ENCODE assay signal across 8 cellular contexts in the genomic region with DNA sequence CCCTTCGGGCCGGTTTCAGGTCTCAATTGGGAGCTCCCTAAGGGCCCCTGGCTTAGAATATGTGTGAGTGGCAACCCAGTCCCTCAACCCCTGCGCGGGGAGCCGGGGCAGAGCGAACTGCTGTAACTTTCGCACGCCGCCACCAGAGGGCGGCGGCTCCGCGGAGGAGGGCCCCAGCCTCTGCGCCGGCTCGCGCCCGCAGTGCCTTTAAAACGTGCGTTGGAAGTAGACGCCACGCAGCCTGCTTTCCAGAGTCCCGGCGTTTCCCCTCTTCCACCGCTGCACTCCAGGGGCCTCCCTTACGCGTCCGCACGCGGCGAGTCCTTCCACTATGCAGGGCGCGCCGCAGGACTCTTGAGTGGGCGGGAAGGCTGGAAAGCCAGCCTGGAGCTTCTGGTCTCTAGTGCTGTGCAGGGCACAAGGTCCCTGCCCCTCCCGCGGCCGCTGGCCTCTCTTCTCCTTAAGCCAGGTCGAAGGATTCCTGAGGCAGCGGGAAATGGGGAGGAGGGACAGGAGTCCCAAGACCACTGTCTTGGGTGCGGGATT. TPM values are rescaled to one million over a fixed set of nuclear protein-coding genes. Genes with fewer than 3 reads are reported as not detected.
A peak's percentile ranks its signal among the peaks of the same experiment; 100 is the strongest.
DNase-seq lines count a peak whose midpoint lies in the region; ATAC-seq, FAIRE-seq and TF ChIP-seq lines count a peak whose summit lies in the region.

No MANE protein-coding gene starts in this region.

- H4K20me1 ChIP-seq in SK-N-SH (ENCODE audit: insufficient read depth), result no peaks in the 10 kb centered on the region

- peak overlapping the region; percentile 32 for H3K4me3 ChIP-seq in MG63
- H3K4me3 ChIP-seq in SK-N-SH (ENCODE audit: low read depth in 2 of 2, low read length in 1 of 2), result peak overlapping the region; percentile 40 to 50
- peak overlapping the region in 3 of 4 donors; percentile 18 to 49 (median 38) for H3K4me3 ChIP-seq in pancreas
- H3K4me3 ChIP-seq in transverse colon, result peak overlapping the region; percentile 28 to 57 (median 34)

- POLR2A ChIA-PET in SK-N-SH (lab: Yijun Ruan, JAX), result interaction anchor here (1.3 kb wide), 1 partner anchor 20 kb away, joined by 3 read pairs; no protein-coding TSS in a partner anchor

- FAIRE-seq in H54 (lab: Jason Lieb, UNC), result no peak
- no peak for FAIRE-seq in pancreas (lab: Jason Lieb, UNC)

- H3K27me3 ChIP-seq in MG63 (no peaks in the 10 kb centered on the region), SK-N-SH (ENCODE audit: insufficient read depth) (no peaks in the 10 kb centered on the region), pancreas (no peaks in the 10 kb centered on the region), transverse colon (no peaks in the 10 kb centered on the region)

- H2AFZ ChIP-seq in SK-N-SH (ENCODE audit: low read depth), result peak overlapping the region; percentile 77

- H3K4me1 ChIP-seq in SK-N-SH (ENCODE audit: control insufficient read depth in 1 of 2, insufficient read depth in 2 of 2, low read depth in 1 of 2, low read length in 1 of 2), result peaks cover 0 to 2% of the 10 kb centered on the region in 2 experiments; a peak in 1 of 4 replicates
- no peaks in the 10 kb centered on the region for H3K4me1 ChIP-seq in pancreas
- peaks cover 3 to 12% (median 10%) of the 10 kb centered on the region in 4 donors for H3K4me1 ChIP-seq in transverse colon

- 29% methylated on average over 8 of the region's 41 CpGs for WGBS in SK-N-SH (ENCODE audit: low lambda C conversion rate)
- 1% methylated on average over 41 of the region's 41 CpGs for WGBS in pancreas, 2 donors
- 2 to 17% methylated on average over 1 to 20 of the region's 41 CpGs for WGBS in transverse colon (ENCODE audit: low coverage in 1 of 2), 2 donors

- TF ChIP-seq CTCF in SK-N-SH (IDR thresholded peaks at IDR 0.05) (peak; percentile 87), pancreas (IDR thresholded peaks at IDR 0.05) (peak; percentile 71 to 94 (median 87)), transverse colon (IDR thresholded peaks at IDR 0.05) (peak; percentile 90 to 98 (median 95))

- no peaks in the 10 kb centered on the region for H3K79me2 ChIP-seq in SK-N-SH (ENCODE audit: insufficient read depth)

- in situ Hi-C loops in transverse colon (cut with MboI; ENCODE audit: low pct_ligation_motif_present in 1 of 4, low pct_unique_long_range_greater_than_20kb in 1 of 4, low sequenced_read_pairs in 3 of 4), result loop anchor here in 3 of 4 donors (10.0 to 25.0 kb wide), 3 partner anchors 199 to 299 kb away; partner anchors contain the start of gene PIAS1 (in 3 of the 3)

- TF ChIP-seq POLR2A in H54 (IDR thresholded peaks at IDR 0.05; ENCODE audit: low read depth, low read length) (no peak), transverse colon (IDR thresholded peaks at IDR 0.05) (no peak)

- H3K9ac ChIP-seq in SK-N-SH, result no peak overlapping the region

- H3K27ac Mint-ChIP-seq in activated naive CD4-positive, alpha-beta T cell treated with anti-CD3 and anti-CD28 coated beads, Interleukin-2, amount 50 U/mL, for 72 hours, result no peak overlapping the region

- peak overlapping the region; percentile 75 for H3K4me2 ChIP-seq in SK-N-SH

- peak; percentile 98 to 99 for ATAC-seq in activated naive CD4-positive, alpha-beta T cell treated with anti-CD3 and anti-CD28 coated beads, Interleukin-2, amount 50 U/mL, for 72 hours
- ATAC-seq in Right ventricle myocardium superior (ENCODE audit: poor library complexity) (peak; percentile 99), pancreas (peak; percentile 98 to 99 (median 99))

- CTCF ChIA-PET in SK-N-SH (lab: Yijun Ruan, JAX), result interaction anchor here (0.6 to 4.7 kb wide), 72 partner anchors 10 to 917 kb away, joined by 3 to 73 read pairs (median 4); partner anchors contain the start of genes CLN6 and PIAS1

- DNase-seq in EL (peak; percentile 85), H54 (ENCODE audit: insufficient read length, low spot score) (peak; percentile 52), MG63 (peak; percentile 88), SK-N-SH (peak; percentile 90), Right ventricle myocardium superior (peak; percentile 90), pancreas (peak; percentile 63 to 93 (median 80)), transverse colon (peak; percentile 81)
- peak; percentile 70 to 72 for DNase-seq in activated naive CD4-positive, alpha-beta T cell treated with anti-CD3 and anti-CD28 coated beads, Interleukin-2, amount 50 U/mL, for 72 hours (ENCODE audit: low spot score in 2 of 2)

- no peaks in the 10 kb centered on the region for H3K9me3 Mint-ChIP-seq in activated naive CD4-positive, alpha-beta T cell treated with anti-CD3 and anti-CD28 coated beads, Interleukin-2, amount 50 U/mL, for 72 hours

- H3K36me3 ChIP-seq in MG63, result no peaks in the 10 kb centered on the region
- no peaks in the 10 kb centered on the region for H3K36me3 ChIP-seq in SK-N-SH (replicated peaks in 1 of 2; ENCODE audit: control insufficient read depth in 1 of 2, insufficient read depth in 2 of 2, low read length in 1 of 2)
- H3K36me3 ChIP-seq in pancreas, result no peaks in the 10 kb centered on the region
- H3K36me3 ChIP-seq in transverse colon, result no peaks in the 10 kb centered on the region

- H3K27ac ChIP-seq in SK-N-SH (ENCODE audit: low read depth in 2 of 2, low read length in 1 of 2) (no peak overlapping the region), pancreas (peak overlapping the region in 1 of 4 donors; percentile 16), transverse colon (peak overlapping the region; percentile 9 to 67 (median 61))

- no peaks in the 10 kb centered on the region for H3K36me3 Mint-ChIP-seq in activated naive CD4-positive, alpha-beta T cell treated with anti-CD3 and anti-CD28 coated beads, Interleukin-2, amount 50 U/mL, for 72 hours

- intact Hi-C loops in Right ventricle myocardium superior (cut with DNase I) (loop anchor here (2.0 kb wide), 1 partner anchor 291 kb away; no protein-coding TSS in a partner anchor), pancreas (cut with DNase I) (loop anchor here (5.0 to 10.0 kb wide), 4 partner anchors 181 to 294 kb away; no protein-coding TSS in a partner anchor), transverse colon (cut with DNase I; ENCODE audit: low total_unique reads) (loop anchor here (2.0 to 10.0 kb wide), 3 partner anchors 191 to 347 kb away; partner anchors contain the start of gene PIAS1)

- TF ChIP-seq RAD21 in SK-N-SH (IDR thresholded peaks at IDR 0.05; ENCODE audit: low read length), result peak; percentile 92

- H3K9me2 ChIP-seq in SK-N-SH, result no peaks in the 10 kb centered on the region

- H3K9me3 ChIP-seq in MG63, result no peaks in the 10 kb centered on the region
- H3K9me3 ChIP-seq in SK-N-SH, result no peaks in the 10 kb centered on the region
- no peaks in the 10 kb centered on the region for H3K9me3 ChIP-seq in pancreas
- H3K9me3 ChIP-seq in transverse colon, result no peaks in the 10 kb centered on the region

- no peaks in the 10 kb centered on the region for H3F3A ChIP-seq in SK-N-SH (replicated peaks; ENCODE audit: insufficient read depth)

- TF ChIP-seq EP300 in SK-N-SH (IDR thresholded peaks at IDR 0.05; ENCODE audit: borderline replicate concordance in 1 of 2, low read depth in 1 of 2, low read length in 1 of 2), result no peak
- TF ChIP-seq EP300 in transverse colon (IDR thresholded peaks at IDR 0.05; ENCODE audit: low read depth), result no peak

TF ChIP-seq in SK-N-SH, 30 proteins besides CTCF, POLR2A, EP300 and RAD21:
- TF ChIP-seq NRF1 (IDR thresholded peaks at IDR 0.05; ENCODE audit: low read depth, low read length), result peak; percentile 46
- 0 out of 2 replicates have a peak, but pooled peaks have one; percentile 53 for TF ChIP-seq FOXM1 (IDR thresholded peaks at IDR 0.05; ENCODE audit: low read depth)
- no peak for TF ChIP-seq NFIC (IDR thresholded peaks at IDR 0.05; ENCODE audit: borderline replicate concordance)
- TF ChIP-seq SMC3 (IDR thresholded peaks at IDR 0.05; ENCODE audit: low read depth, low read length), result peak; percentile 96
- peak; percentile 80 for TF ChIP-seq MXI1 (IDR thresholded peaks at IDR 0.05; ENCODE audit: low read depth, low read length)
- no peak for TF ChIP-seq POLR2AphosphoS5 (IDR thresholded peaks at IDR 0.05; ENCODE audit: low read depth, low read length)
- TF ChIP-seq, protein P1, sequence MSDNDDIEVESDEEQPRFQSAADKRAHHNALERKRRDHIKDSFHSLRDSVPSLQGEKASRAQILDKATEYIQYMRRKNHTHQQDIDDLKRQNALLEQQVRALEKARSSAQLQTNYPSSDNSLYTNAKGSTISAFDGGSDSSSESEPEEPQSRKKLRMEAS (IDR thresholded peaks at IDR 0.05; ENCODE audit: low read depth), result peak; percentile 90

RNA-seq across cellular contexts. Expression of gene RNU6-1, which starts 23.7 kb away (rescaled TPM):
- not detected in 2 replicates for total RNA-seq in MG63 (2014; rRNA removed; shearing (Covaris generic); ENCODE audit: low replicate concordance)
- polyA plus RNA-seq in SK-N-SH (2012; rRNA removed) (not detected in 2 replicates), pancreas (not detected)
- polyA plus RNA-seq in SK-N-SH (2012; cell fraction: cytosol; rRNA removed), result not detected in 2 replicates
- polyA plus RNA-seq in SK-N-SH (2012; cell fraction: nucleus; rRNA removed), result not detected in 2 replicates
- total RNA-seq in activated naive CD4-positive, alpha-beta T cell treated with anti-CD3 and anti-CD28 coated beads, Interleukin-2, amount 50 U/mL, for 72 hours, result not detected
- total RNA-seq in Right ventricle myocardium superior (not detected), pancreas (not detected), transverse colon (not detected)

RNA-seq across cellular contexts. Expression of gene SKOR1, which starts 38.2 kb away (rescaled TPM):
- total RNA-seq in MG63 (2014; rRNA removed; shearing (Covaris generic); ENCODE audit: low replicate concordance), result not detected in 2 replicates
- polyA plus RNA-seq in SK-N-SH (2012; rRNA removed) (0.18 and 0.26 TPM in 2 replicates), pancreas (under 1 TPM; 0.30 to 0.54 TPM)
- polyA plus RNA-seq in SK-N-SH (2012; cell fraction: cytosol; rRNA removed), result 0.09 TPM in 2 replicates
- polyA plus RNA-seq in SK-N-SH (2012; cell fraction: nucleus; rRNA removed), result 1.3 and 2.3 TPM in 2 replicates
- total RNA-seq in activated naive CD4-positive, alpha-beta T cell treated with anti-CD3 and anti-CD28 coated beads, Interleukin-2, amount 50 U/mL, for 72 hours, result under 1 TPM in 1 of 2 donors, not detected in 1; 0.16 TPM
- total RNA-seq in Right ventricle myocardium superior (0.11 TPM), pancreas (under 1 TPM; 0.09 to 0.47 (median 0.33) TPM), transverse colon (under 1 TPM in 2 of 4 donors, not detected in 2; 0.27 to 0.79 TPM)

Comparison
In these comparisons a context has a peak if more than half of its experiments do, and no peak if none do; other contexts are left out.
1. H3K27ac ChIP-seq: peak in transverse colon (4 of 4); none in SK-N-SH (0 of 2).
2. Peak in every context shown above with its lines, with median percentiles within 50 percentile points of each other: DNase-seq, H3K4me3 ChIP-seq, CTCF ChIP-seq and ATAC-seq.